ENCODE assay signal across 25 cellular contexts in the genomic region with DNA sequence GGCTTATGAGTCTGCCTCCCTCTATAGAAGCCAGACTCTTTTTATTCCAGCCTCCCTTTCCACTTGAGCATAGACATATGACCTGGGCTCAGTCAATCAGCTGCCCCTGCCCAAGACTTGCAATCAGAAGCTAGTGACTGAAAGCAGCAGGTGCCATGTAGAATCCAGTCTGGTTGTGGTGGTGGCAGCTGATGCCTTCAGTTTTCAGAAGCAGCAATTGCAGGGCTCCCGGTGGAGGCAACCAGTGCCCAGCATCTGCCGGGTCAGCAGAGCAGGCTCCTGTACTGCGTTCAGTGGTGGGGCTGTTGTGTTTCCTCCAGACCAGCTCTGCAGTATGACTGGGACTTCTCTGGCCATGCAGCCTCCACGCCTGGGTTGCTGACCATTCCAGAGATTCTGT. TPM values are rescaled to one million over a fixed set of nuclear protein-coding genes. Genes with fewer than 3 reads are reported as not detected.
"Had no signal": no experiment of that assay in that cellular context is flagged by ENCODE, and none has a peak within 500 bp of the region (broad histone marks: within the 10 kb centered on the region; RNA-seq: fewer than 3 reads in every experiment).

No MANE protein-coding gene starts in this region.

- H3K4me3 ChIP-seq: coronary artery, esophagus squamous epithelium, heart right ventricle, left lung, prostate gland, right atrium auricular region, skin epidermis, stomach, thyroid gland had no signal

- H3K36me3 ChIP-seq: esophagus squamous epithelium, heart right ventricle, left lung, prostate gland, right atrium auricular region, stomach, thyroid gland had no signal

- H3K36me3 Mint-ChIP-seq: naive B cell; natural killer cell treated with Interleukin-12 subunit alpha and Interleukin-12 subunit beta and Interleukin-15 and Interleukin-18, amount 100 ng/mL, for 72 hours had no signal

- ATAC-seq: heart right ventricle; left cardiac atrium; left lung; natural killer cell treated with Interleukin-12 subunit alpha and Interleukin-12 subunit beta and Interleukin-15 and Interleukin-18, amount 100 ng/mL, for 72 hours; sciatic nerve had no signal

- H3K27me3 ChIP-seq: heart right ventricle, left lung, right atrium auricular region, stomach, thyroid gland had no signal

- H2AFZ ChIP-seq: parathyroid adenoma had no signal

- DNase-seq: dermis blood vessel endothelial cell; effector memory CD4-positive, alpha-beta T cell; esophagus squamous epithelium; foreskin melanocyte; glutamatergic neuron; heart right ventricle; hippocampal formation; left cardiac atrium; left lung; mesendoderm; naive B cell; stimulated activated CD4-positive, alpha-beta T cell treated with anti-CD3 and anti-CD28 coated beads, Interleukin-15, amount 100 ng/mL, for 24 hours; stimulated activated CD4-positive, alpha-beta T cell treated with anti-CD3 and anti-CD28 coated beads, Interleukin-2, amount 100 ng/mL, for 48 hours; stimulated activated naive CD4-positive, alpha-beta T cell; stomach; thyroid gland had no signal

- H3K9ac ChIP-seq: parathyroid adenoma had no signal

- H3K27ac ChIP-seq: coronary artery, esophagus squamous epithelium, heart right ventricle, left lung, parathyroid adenoma, prostate gland, right atrium auricular region, skin epidermis, stomach, thyroid gland had no signal

- H3K4me1 Mint-ChIP-seq: naive B cell had no signal

- H3K9me3 Mint-ChIP-seq: natural killer cell treated with Interleukin-12 subunit alpha and Interleukin-12 subunit beta and Interleukin-15 and Interleukin-18, amount 100 ng/mL, for 72 hours; neural crest cell had no signal

- H3K27ac Mint-ChIP-seq: naive B cell; natural killer cell treated with Interleukin-12 subunit alpha and Interleukin-12 subunit beta and Interleukin-15 and Interleukin-18, amount 100 ng/mL, for 72 hours had no signal

- H3K79me2 ChIP-seq: parathyroid adenoma had no signal

- H3K9me3 ChIP-seq: esophagus squamous epithelium, left lung, prostate gland, right atrium auricular region, stomach, thyroid gland had no signal

- H3K4me3 Mint-ChIP-seq: naive B cell; natural killer cell treated with Interleukin-12 subunit alpha and Interleukin-12 subunit beta and Interleukin-15 and Interleukin-18, amount 100 ng/mL, for 72 hours; neural crest cell had no signal

- H3K4me1 ChIP-seq: left lung, parathyroid adenoma, prostate gland, right atrium auricular region, stomach, thyroid gland had no signal

- H3K27me3 Mint-ChIP-seq: natural killer cell treated with Interleukin-12 subunit alpha and Interleukin-12 subunit beta and Interleukin-15 and Interleukin-18, amount 100 ng/mL, for 72 hours had no signal

RNA-seq across cellular contexts. Expression of a gene that starts 53.9 kb away (rescaled TPM):
- total RNA-seq: dermis blood vessel endothelial cell; endothelial cell of umbilical vein; natural killer cell treated with Interleukin-12 subunit alpha and Interleukin-12 subunit beta and Interleukin-15 and Interleukin-18, amount 100 ng/mL, for 72 hours had no signal
